1 cellular context compared by ENCODE assay signal in the genomic region with DNA sequence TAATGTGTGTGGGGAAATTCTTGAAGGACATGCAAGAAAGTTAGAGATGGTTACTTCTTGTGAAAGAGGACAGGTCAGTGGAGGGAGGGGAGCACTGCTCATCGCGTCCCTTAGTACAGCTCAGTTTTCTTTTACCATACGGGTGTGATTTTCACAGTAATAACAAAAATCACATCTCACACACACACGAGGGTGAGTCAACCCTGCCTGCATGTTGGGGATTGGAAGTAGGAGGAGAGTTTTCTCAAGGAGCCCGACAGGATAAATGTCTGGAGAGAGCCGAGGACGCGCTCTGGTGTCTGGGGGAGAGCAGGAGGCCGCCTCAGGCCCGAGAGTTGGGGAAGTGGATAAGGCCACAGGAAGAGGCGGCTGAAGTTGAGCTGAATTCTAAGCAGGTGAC.
TF ChIP-seq lines count a peak whose summit lies in the region.

No MANE protein-coding gene starts in this region.

TF ChIP-seq in WTC11, 78 proteins besides CTCF, POLR2A, EP300 and RAD21:
- TF ChIP-seq TP53 (CRISPR knock-in tag; IDR thresholded peaks at IDR 0.05) (no peak), ELF4 (CRISPR knock-in tag; IDR thresholded peaks at IDR 0.05; ENCODE audit: low read depth) (no peak), GTF2I (CRISPR knock-in tag; conservative IDR thresholded peaks at IDR 0.05) (no peak), TEAD1 (CRISPR knock-in tag; IDR thresholded peaks at IDR 0.05) (no peak), MXD4 (CRISPR knock-in tag; IDR thresholded peaks at IDR 0.05; ENCODE audit: borderline replicate concordance) (no peak), ZNF423 (CRISPR knock-in tag; IDR thresholded peaks at IDR 0.05) (no peak), CREB1 (CRISPR knock-in tag; IDR thresholded peaks at IDR 0.05) (no peak), MYBL2 (CRISPR knock-in tag; IDR thresholded peaks at IDR 0.05) (no peak), ZNF396 (CRISPR knock-in tag; IDR thresholded peaks at IDR 0.05; ENCODE audit: borderline replicate concordance) (no peak)
- TF ChIP-seq, protein P1, sequence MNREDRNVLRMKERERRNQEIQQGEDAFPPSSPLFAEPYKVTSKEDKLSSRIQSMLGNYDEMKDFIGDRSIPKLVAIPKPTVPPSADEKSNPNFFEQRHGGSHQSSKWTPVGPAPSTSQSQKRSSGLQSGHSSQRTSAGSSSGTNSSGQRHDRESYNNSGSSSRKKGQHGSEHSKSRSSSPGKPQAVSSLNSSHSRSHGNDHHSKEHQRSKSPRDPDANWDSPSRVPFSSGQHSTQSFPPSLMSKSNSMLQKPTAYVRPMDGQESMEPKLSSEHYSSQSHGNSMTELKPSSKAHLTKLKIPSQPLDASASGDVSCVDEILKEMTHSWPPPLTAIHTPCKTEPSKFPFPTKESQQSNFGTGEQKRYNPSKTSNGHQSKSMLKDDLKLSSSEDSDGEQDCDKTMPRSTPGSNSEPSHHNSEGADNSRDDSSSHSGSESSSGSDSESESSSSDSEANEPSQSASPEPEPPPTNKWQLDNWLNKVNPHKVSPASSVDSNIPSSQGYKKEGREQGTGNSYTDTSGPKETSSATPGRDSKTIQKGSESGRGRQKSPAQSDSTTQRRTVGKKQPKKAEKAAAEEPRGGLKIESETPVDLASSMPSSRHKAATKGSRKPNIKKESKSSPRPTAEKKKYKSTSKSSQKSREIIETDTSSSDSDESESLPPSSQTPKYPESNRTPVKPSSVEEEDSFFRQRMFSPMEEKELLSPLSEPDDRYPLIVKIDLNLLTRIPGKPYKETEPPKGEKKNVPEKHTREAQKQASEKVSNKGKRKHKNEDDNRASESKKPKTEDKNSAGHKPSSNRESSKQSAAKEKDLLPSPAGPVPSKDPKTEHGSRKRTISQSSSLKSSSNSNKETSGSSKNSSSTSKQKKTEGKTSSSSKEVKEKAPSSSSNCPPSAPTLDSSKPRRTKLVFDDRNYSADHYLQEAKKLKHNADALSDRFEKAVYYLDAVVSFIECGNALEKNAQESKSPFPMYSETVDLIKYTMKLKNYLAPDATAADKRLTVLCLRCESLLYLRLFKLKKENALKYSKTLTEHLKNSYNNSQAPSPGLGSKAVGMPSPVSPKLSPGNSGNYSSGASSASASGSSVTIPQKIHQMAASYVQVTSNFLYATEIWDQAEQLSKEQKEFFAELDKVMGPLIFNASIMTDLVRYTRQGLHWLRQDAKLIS (CRISPR knock-in tag; IDR thresholded peaks at IDR 0.05; ENCODE audit: borderline replicate concordance), result no peak
- TF ChIP-seq, protein P2, sequence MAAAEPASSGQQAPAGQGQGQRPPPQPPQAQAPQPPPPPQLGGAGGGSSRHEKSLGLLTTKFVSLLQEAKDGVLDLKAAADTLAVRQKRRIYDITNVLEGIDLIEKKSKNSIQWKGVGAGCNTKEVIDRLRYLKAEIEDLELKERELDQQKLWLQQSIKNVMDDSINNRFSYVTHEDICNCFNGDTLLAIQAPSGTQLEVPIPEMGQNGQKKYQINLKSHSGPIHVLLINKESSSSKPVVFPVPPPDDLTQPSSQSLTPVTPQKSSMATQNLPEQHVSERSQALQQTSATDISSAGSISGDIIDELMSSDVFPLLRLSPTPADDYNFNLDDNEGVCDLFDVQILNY (CRISPR knock-in tag; IDR thresholded peaks at IDR 0.05), result no peak
- TF ChIP-seq, protein P3, sequence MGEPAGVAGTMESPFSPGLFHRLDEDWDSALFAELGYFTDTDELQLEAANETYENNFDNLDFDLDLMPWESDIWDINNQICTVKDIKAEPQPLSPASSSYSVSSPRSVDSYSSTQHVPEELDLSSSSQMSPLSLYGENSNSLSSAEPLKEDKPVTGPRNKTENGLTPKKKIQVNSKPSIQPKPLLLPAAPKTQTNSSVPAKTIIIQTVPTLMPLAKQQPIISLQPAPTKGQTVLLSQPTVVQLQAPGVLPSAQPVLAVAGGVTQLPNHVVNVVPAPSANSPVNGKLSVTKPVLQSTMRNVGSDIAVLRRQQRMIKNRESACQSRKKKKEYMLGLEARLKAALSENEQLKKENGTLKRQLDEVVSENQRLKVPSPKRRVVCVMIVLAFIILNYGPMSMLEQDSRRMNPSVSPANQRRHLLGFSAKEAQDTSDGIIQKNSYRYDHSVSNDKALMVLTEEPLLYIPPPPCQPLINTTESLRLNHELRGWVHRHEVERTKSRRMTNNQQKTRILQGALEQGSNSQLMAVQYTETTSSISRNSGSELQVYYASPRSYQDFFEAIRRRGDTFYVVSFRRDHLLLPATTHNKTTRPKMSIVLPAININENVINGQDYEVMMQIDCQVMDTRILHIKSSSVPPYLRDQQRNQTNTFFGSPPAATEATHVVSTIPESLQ (CRISPR knock-in tag; IDR thresholded peaks at IDR 0.05), result no peak
- TF ChIP-seq, protein P4, sequence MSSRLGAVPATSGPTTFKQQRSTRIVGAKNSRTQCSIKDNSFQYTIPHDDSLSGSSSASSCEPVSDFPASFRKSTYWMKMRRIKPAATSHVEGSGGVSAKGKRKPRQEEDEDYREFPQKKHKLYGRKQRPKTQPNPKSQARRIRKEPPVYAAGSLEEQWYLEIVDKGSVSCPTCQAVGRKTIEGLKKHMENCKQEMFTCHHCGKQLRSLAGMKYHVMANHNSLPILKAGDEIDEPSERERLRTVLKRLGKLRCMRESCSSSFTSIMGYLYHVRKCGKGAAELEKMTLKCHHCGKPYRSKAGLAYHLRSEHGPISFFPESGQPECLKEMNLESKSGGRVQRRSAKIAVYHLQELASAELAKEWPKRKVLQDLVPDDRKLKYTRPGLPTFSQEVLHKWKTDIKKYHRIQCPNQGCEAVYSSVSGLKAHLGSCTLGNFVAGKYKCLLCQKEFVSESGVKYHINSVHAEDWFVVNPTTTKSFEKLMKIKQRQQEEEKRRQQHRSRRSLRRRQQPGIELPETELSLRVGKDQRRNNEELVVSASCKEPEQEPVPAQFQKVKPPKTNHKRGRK (CRISPR knock-in tag; IDR thresholded peaks at IDR 0.05; ENCODE audit: borderline replicate concordance), result no peak
- TF ChIP-seq, protein P5, sequence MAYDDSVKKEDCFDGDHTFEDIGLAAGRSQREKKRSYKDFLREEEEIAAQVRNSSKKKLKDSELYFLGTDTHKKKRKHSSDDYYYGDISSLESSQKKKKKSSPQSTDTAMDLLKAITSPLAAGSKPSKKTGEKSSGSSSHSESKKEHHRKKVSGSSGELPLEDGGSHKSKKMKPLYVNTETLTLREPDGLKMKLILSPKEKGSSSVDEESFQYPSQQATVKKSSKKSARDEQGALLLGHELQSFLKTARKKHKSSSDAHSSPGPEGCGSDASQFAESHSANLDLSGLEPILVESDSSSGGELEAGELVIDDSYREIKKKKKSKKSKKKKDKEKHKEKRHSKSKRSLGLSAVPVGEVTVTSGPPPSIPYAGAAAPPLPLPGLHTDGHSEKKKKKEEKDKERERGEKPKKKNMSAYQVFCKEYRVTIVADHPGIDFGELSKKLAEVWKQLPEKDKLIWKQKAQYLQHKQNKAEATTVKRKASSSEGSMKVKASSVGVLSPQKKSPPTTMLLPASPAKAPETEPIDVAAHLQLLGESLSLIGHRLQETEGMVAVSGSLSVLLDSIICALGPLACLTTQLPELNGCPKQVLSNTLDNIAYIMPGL (CRISPR knock-in tag; IDR thresholded peaks at IDR 0.05), result no peak
- TF ChIP-seq, protein P6, sequence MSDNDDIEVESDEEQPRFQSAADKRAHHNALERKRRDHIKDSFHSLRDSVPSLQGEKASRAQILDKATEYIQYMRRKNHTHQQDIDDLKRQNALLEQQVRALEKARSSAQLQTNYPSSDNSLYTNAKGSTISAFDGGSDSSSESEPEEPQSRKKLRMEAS (CRISPR knock-in tag; IDR thresholded peaks at IDR 0.05), result no peak
- TF ChIP-seq, protein P7, sequence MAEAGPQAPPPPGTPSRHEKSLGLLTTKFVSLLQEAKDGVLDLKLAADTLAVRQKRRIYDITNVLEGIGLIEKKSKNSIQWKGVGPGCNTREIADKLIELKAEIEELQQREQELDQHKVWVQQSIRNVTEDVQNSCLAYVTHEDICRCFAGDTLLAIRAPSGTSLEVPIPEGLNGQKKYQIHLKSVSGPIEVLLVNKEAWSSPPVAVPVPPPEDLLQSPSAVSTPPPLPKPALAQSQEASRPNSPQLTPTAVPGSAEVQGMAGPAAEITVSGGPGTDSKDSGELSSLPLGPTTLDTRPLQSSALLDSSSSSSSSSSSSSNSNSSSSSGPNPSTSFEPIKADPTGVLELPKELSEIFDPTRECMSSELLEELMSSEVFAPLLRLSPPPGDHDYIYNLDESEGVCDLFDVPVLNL (CRISPR knock-in tag; IDR thresholded peaks at IDR 0.05; ENCODE audit: borderline replicate concordance, low read depth), result no peak
- TF ChIP-seq, protein P8, sequence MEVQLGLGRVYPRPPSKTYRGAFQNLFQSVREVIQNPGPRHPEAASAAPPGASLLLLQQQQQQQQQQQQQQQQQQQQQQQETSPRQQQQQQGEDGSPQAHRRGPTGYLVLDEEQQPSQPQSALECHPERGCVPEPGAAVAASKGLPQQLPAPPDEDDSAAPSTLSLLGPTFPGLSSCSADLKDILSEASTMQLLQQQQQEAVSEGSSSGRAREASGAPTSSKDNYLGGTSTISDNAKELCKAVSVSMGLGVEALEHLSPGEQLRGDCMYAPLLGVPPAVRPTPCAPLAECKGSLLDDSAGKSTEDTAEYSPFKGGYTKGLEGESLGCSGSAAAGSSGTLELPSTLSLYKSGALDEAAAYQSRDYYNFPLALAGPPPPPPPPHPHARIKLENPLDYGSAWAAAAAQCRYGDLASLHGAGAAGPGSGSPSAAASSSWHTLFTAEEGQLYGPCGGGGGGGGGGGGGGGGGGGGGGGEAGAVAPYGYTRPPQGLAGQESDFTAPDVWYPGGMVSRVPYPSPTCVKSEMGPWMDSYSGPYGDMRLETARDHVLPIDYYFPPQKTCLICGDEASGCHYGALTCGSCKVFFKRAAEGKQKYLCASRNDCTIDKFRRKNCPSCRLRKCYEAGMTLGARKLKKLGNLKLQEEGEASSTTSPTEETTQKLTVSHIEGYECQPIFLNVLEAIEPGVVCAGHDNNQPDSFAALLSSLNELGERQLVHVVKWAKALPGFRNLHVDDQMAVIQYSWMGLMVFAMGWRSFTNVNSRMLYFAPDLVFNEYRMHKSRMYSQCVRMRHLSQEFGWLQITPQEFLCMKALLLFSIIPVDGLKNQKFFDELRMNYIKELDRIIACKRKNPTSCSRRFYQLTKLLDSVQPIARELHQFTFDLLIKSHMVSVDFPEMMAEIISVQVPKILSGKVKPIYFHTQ (CRISPR knock-in tag; IDR thresholded peaks at IDR 0.05), result no peak
- TF ChIP-seq, protein P9, sequence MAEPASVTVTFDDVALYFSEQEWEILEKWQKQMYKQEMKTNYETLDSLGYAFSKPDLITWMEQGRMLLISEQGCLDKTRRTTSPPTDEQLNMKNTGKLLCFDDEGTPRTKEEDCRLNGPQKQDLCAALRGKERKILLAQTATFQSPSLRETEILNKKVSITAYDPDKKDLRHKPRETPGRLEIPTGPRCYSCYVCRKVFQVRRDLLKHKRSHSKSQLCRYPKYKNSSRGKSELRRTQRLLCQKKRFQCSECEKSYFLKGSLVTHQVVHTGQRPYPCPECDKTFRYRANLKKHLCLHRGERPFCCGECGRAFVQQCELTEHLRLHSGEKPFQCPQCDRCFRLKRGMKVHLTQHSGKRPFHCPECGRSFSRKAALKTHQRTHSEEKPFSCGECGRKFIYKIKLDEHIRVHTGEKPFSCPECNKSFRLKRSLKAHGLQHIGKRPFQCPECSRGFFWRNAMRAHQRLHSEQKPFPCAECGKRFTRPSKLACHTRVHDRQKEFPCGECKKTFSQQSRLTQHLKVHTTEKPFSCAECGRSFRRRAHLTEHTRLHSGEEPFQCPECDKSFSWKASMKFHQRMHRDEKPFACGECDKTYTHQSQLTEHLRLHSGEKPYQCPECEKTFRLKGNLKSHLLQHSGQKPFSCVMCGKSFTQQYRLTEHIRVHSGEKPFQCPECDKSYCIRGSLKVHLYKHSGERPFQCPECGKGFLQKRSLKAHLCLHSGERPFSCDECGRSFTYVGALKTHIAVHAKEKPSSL (CRISPR knock-in tag; conservative IDR thresholded peaks at IDR 0.05), result no peak
